Comparison of ENCODE assay signal across 8 cellular contexts in the genomic region with DNA sequence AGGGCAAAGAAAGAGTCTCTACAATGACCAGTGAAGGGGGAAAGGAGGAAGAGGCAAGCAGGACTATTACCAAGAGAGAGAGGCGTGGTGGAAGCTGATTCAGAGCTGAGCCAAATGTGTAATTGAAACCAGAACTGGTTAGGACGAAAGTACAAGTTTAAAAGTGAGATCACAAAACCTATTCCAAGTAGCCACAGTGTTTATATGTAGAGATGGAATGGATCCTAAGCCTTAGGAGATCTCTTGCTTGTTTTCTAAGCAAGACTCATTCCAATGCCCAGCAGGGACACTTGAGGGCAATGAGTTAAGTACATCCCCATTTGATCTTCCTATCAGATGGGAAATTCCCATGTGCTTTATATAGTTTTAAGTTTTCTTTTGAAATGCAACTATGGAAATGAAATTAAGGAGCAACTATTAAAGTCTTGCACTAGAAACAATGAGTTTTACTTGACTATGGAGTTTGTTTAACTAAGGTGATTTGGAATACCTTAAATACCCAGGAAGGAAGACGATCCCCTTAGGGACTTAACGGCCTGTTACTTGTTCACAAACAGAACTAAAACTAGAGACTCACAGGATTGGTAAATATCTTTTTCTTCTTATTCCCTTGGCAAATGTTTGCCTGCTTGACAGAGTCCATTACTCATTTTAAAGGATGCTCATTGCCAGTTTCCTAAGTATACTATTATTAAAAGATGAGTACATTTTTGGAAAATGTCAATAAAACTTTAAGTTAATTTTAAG.
DNase-seq lines count a peak whose midpoint lies in the region; ATAC-seq lines count a peak whose summit lies in the region.
"Had no signal": no experiment of that assay in that cellular context is flagged by ENCODE, and none has a peak within 500 bp of the region (broad histone marks: within the 10 kb centered on the region; RNA-seq: fewer than 3 reads in every experiment).

No MANE protein-coding gene starts in this region.

- no peaks in the 10 kb centered on the region for H3K36me3 ChIP-seq in NT2/D1 (ENCODE audit: insufficient read depth, insufficient read length, low read length)

- H3K9me3 ChIP-seq in NT2/D1 (ENCODE audit: insufficient read depth, low read length): no peaks in the 10 kb centered on the region

- DNase-seq in NT2/D1 (ENCODE audit: low read depth, low spot score) (peak; percentile 9), non-pigmented ciliary epithelial cell (ENCODE audit: low read depth) (peak; percentile 35), DMS79 treated with DMSO at 0.1 percent for 48 hours (lab: John Stamatoyannopoulos, UW) (no peak), NCI-H446 (lab: John Stamatoyannopoulos, UW) (no peak), NCI-H2081 (lab: John Stamatoyannopoulos, UW) (no peak)

- ATAC-seq in GM18907 (IDR thresholded peaks at IDR 0.05; ENCODE audit: unreplicated experiment): peak; percentile 94
- peak; percentile 86 for ATAC-seq in HG02610 (IDR thresholded peaks at IDR 0.05; ENCODE audit: unreplicated experiment)

- no peaks in the 10 kb centered on the region for H3K4me1 ChIP-seq in NT2/D1 (ENCODE audit: insufficient read depth, insufficient read length)

- no peak overlapping the region for H3K4me3 ChIP-seq in NT2/D1 (ENCODE audit: insufficient read length, low read depth)
- H3K4me3 ChIP-seq: lung had no signal

- H3K27me3 ChIP-seq in NT2/D1 (ENCODE audit: insufficient read depth, insufficient read length): no peaks in the 10 kb centered on the region

- H3K9ac ChIP-seq in NT2/D1 (ENCODE audit: insufficient read length, low read depth): no peak overlapping the region

Comparison
In these comparisons a context has a peak if more than half of its experiments do, and no peak if none do; other contexts are left out.
1. DNase-seq: peak in NT2/D1 (single experiment) and non-pigmented ciliary epithelial cell (single experiment); none in DMS79 treated with DMSO at 0.1 percent for 48 hours (single experiment), NCI-H446 (0 of 2) and NCI-H2081 (0 of 2).